In genomic region chr9:134282138-134282650, GRCh38 we compare ENCODE assay signal across 17 cellular contexts.
"Had no signal": no experiment of that assay in that cellular context is flagged by ENCODE, and none has a peak within 500 bp of the region (broad histone marks: within the 10 kb centered on the region; RNA-seq: fewer than 3 reads in every experiment).

No MANE protein-coding gene starts in this region.

- H3K79me2 ChIP-seq: parathyroid adenoma had no signal

- H3K27me3 ChIP-seq: adrenal gland, ascending aorta, tibial nerve had no signal

- H3K27ac Mint-ChIP-seq: activated CD4-positive, alpha-beta T cell treated with anti-CD3 and anti-CD28 coated beads, Interleukin-2, amount 10 ng/mL, durations not matched to agents 24 days and 14 days; activated naive CD8-positive, alpha-beta T cell; T-helper 17 cell had no signal

- H3K4me1 Mint-ChIP-seq: activated CD4-positive, alpha-beta T cell treated with anti-CD3 and anti-CD28 coated beads, Interleukin-2, amount 10 ng/mL, durations not matched to agents 24 days and 14 days; central memory CD8-positive, alpha-beta T cell had no signal

- H3K36me3 ChIP-seq: adrenal gland, ascending aorta, heart left ventricle, tibial nerve had no signal

- H3K27ac ChIP-seq: adrenal gland, parathyroid adenoma had no signal

- H3K9me3 ChIP-seq: adrenal gland, ascending aorta, heart left ventricle, tibial nerve had no signal

- H3K36me3 Mint-ChIP-seq: activated naive CD8-positive, alpha-beta T cell had no signal

- H3K4me3 Mint-ChIP-seq: activated CD4-positive, alpha-beta T cell treated with anti-CD3 and anti-CD28 coated beads, Interleukin-2, amount 10 ng/mL, durations not matched to agents 24 days and 14 days; activated naive CD8-positive, alpha-beta T cell; central memory CD8-positive, alpha-beta T cell; nephron; T-helper 17 cell had no signal

- H3K4me1 ChIP-seq: adrenal gland, parathyroid adenoma had no signal

- H3K9ac ChIP-seq: parathyroid adenoma had no signal

- ATAC-seq: activated CD4-positive, CD25-positive, alpha-beta regulatory T cell treated with anti-CD3 and anti-CD28 coated beads, Interleukin-2, amount 50 U/mL, for 24 hours; T-helper 17 cell had no signal

- H3K27me3 Mint-ChIP-seq: activated CD4-positive, alpha-beta T cell treated with anti-CD3 and anti-CD28 coated beads, Interleukin-2, amount 10 ng/mL, durations not matched to agents 24 days and 14 days had no signal

- DNase-seq: activated CD4-positive, alpha-beta T cell treated with anti-CD3 and anti-CD28 coated beads, Interleukin-2, amount 10 ng/mL, durations not matched to agents 24 days and 14 days; activated T-cell treated with anti-CD3 and anti-CD28 coated beads, Interleukin-2, amount 50 U/mL, for 1 hour; adrenal gland; effector memory CD4-positive, alpha-beta T cell; heart left ventricle; mesenchymal stem cell; stimulated activated CD4-positive, alpha-beta T cell treated with anti-CD3 and anti-CD28 coated beads, Interleukin-2, amount 100 ng/mL, for 48 hours; stimulated activated naive CD4-positive, alpha-beta T cell treated with Interleukin-2 at 50 U/mL for 16 hours; SW 1271; T-helper 17 cell had no signal

- H2AFZ ChIP-seq: parathyroid adenoma had no signal

- H3K4me3 ChIP-seq: adrenal gland, heart left ventricle, tibial nerve had no signal

- H3K9me3 Mint-ChIP-seq: activated CD4-positive, alpha-beta T cell treated with anti-CD3 and anti-CD28 coated beads, Interleukin-2, amount 10 ng/mL, durations not matched to agents 24 days and 14 days; central memory CD8-positive, alpha-beta T cell; nephron had no signal
